Comparison of ENCODE assay signal across 23 cellular contexts in the genomic region with DNA sequence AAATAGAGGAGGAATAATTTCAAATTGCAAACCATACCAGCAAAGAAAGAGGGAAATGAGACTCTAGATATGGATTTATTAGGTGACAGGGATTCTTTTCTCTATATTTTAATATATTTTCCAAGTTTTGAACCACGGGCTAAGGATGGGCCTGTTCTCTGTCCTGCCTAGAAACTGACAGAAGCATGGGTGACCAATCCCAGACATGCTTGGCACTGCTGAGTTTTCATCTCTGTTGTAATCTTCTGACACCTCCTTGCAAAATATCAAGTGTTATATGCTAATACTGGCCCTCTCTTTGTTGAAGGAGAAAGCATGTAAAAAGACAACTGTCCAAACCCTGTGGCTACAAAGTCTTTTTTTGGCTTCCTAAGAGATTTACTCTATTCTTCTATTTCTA. TPM values are rescaled to one million over a fixed set of nuclear protein-coding genes. Genes with fewer than 3 reads are reported as not detected.
DNase-seq lines count a peak whose midpoint lies in the region; ATAC-seq and TF ChIP-seq lines count a peak whose summit lies in the region.
"Had no signal": no experiment of that assay in that cellular context is flagged by ENCODE, and none has a peak within 500 bp of the region (broad histone marks: within the 10 kb centered on the region; RNA-seq: fewer than 3 reads in every experiment).

No MANE protein-coding gene starts in this region.

- no peak overlapping the region for H2AFZ ChIP-seq in neuronal stem cell (ENCODE audit: low read length)

- H3K36me3 ChIP-seq in Panc1 (ENCODE audit: control insufficient read depth, insufficient read depth, low read length) = 0 out of 2 replicates have a peak, but pooled peaks cover 2% of the 10 kb centered on the region
- peaks cover 2 to 38% (median 11%) of the 10 kb centered on the region in 4 donors for H3K36me3 ChIP-seq in sigmoid colon
- peaks cover 18 to 86% of the 10 kb centered on the region in 2 donors for H3K36me3 ChIP-seq in neuronal stem cell (replicated peaks in 1 of 2; ENCODE audit: control insufficient read depth in 2 of 2, insufficient read depth in 2 of 2, low read length in 2 of 2)

- no peak overlapping the region for H2BK12ac ChIP-seq in neuronal stem cell (ENCODE audit: low read length)

- intact Hi-C loops in Panc1 (cut with micrococcal nuclease; ENCODE audit: unreplicated experiment) = no loop called here
- intact Hi-C loops in left ventricle myocardium superior (cut with micrococcal nuclease) = no loop called here
- intact Hi-C loops in sigmoid colon (cut with DNase I) = no loop called here

- H3K4me1 ChIP-seq in Panc1 (ENCODE audit: control insufficient read depth, insufficient read depth, low read length) (no peaks in the 10 kb centered on the region), sigmoid colon (peaks cover 0 to 25% (median 12%) of the 10 kb centered on the region in 4 donors), neuronal stem cell (ENCODE audit: control insufficient read depth in 2 of 2, insufficient read depth in 1 of 2, low read depth in 1 of 2, low read length in 2 of 2) (peaks cover 0 to 11% of the 10 kb centered on the region in 2 donors)
- H3K4me1 ChIP-seq: SJSA1, transverse colon had no signal

- no peak overlapping the region for H4K91ac ChIP-seq in neuronal stem cell (ENCODE audit: low read depth, low read length, poor library complexity)

- POLR2A ChIA-PET in Panc1 (lab: Charles Lee) = no interaction called here

- WGBS in sigmoid colon, 2 donors = 91 to 93% methylated on average over 1 of the region's 1 CpG
- no CpG with 5 or more reads among the region's 1 CpG for WGBS in neuronal stem cell (ENCODE audit: extremely low coverage in 2 of 2, insufficient read length in 2 of 2, insufficient replicate concordance in 1 of 2), 2 donors

- no peak for ATAC-seq in Panc1
- peak; percentile 66 for ATAC-seq in left ventricle myocardium superior
- ATAC-seq in GM21526 (IDR thresholded peaks at IDR 0.05; ENCODE audit: low FRiP score, unreplicated experiment) = no peak
- ATAC-seq in GM18868 (IDR thresholded peaks at IDR 0.05; ENCODE audit: unreplicated experiment) = no peak

- peak overlapping the region; percentile 12; the same call in 1 of the 2 replicates for H3K27ac ChIP-seq in Panc1 (ENCODE audit: low read length)
- H3K27ac ChIP-seq in sigmoid colon = peak overlapping the region in 3 of 4 donors; percentile 32 to 54 (median 43)
- no peak overlapping the region for H3K27ac ChIP-seq in neuronal stem cell (replicated peaks; ENCODE audit: low read length)
- H3K27ac ChIP-seq: SJSA1, transverse colon had no signal

- H3K9ac ChIP-seq in neuronal stem cell (ENCODE audit: low read depth, low read length, poor library complexity) = no peak overlapping the region

- TF ChIP-seq CTCF in Panc1 (IDR thresholded peaks at IDR 0.05) = no peak
- no peak for TF ChIP-seq CTCF in choroid plexus epithelial cell (conservative IDR thresholded peaks at IDR 0.05; ENCODE audit: low read depth, low read length)
- TF ChIP-seq CTCF in sigmoid colon (IDR thresholded peaks at IDR 0.05) = no peak

- DNase-seq in Panc1 (ENCODE audit: low read depth, low spot score) (no peak), choroid plexus epithelial cell (ENCODE audit: low read depth) (peak; percentile 67), left ventricle myocardium superior (no peak), sigmoid colon (no peak), neuronal stem cell (ENCODE audit: low spot score) (no peak), RPMI8226 (no peak)
- DNase-seq: activated CD4-positive, alpha-beta T cell treated with anti-CD3 and anti-CD28 coated beads for 48 hours; activated CD8-positive, alpha-beta memory T cell treated with anti-CD3 and anti-CD28 coated beads, Interleukin-2, amount 50 U/mL, for 48 hours; activated naive CD4-positive, alpha-beta T cell treated with anti-CD3 and anti-CD28 coated beads, Interleukin-2, amount 50 U/mL, for 16 hours; effector CD4-positive, alpha-beta T cell; GF-D8; KBM-7; NCI-H2029 treated with DMSO at 0.1 percent for 48 hours; NCI-H510A; posterior cingulate gyrus; T1000; transverse colon had no signal

- TF ChIP-seq EP300 in sigmoid colon (IDR thresholded peaks at IDR 0.05) = no peak

- peaks cover 2% of the 10 kb centered on the region for H3K79me1 ChIP-seq in neuronal stem cell (ENCODE audit: low read depth, low read length)

- no TSS peak for BruUV-seq in Panc1 (replicated peaks; lab: Mats Ljungman, UMichigan)

- H2AK5ac ChIP-seq in neuronal stem cell (ENCODE audit: low read depth, low read length) = no peak overlapping the region

- no peak overlapping the region for H3K14ac ChIP-seq in neuronal stem cell (ENCODE audit: low read length)

- no peaks in the 10 kb centered on the region for H3K9me3 ChIP-seq in Panc1 (ENCODE audit: control insufficient read depth, insufficient read depth, low read depth, low read length)
- H3K9me3 ChIP-seq in sigmoid colon = no peaks in the 10 kb centered on the region
- H3K9me3 ChIP-seq in neuronal stem cell (replicated peaks in 1 of 2; ENCODE audit: control insufficient read depth in 2 of 2, insufficient read depth in 1 of 2, low read depth in 1 of 2, low read length in 2 of 2) = no peaks in the 10 kb centered on the region
- H3K9me3 ChIP-seq: SJSA1, transverse colon had no signal

- H3K23ac ChIP-seq in neuronal stem cell (ENCODE audit: low read depth, low read length, poor library complexity) = no peak overlapping the region

- no peak overlapping the region for H2BK15ac ChIP-seq in neuronal stem cell (ENCODE audit: low read length)

- CTCF ChIA-PET in Panc1 (lab: Charles Lee) = no interaction called here

- no peak overlapping the region for H2BK120ac ChIP-seq in neuronal stem cell (ENCODE audit: low read depth, low read length)

- H3K27me3 ChIP-seq in Panc1 (ENCODE audit: control insufficient read depth, insufficient read depth, low read length) (no peaks in the 10 kb centered on the region), sigmoid colon (no peaks in the 10 kb centered on the region), neuronal stem cell (ENCODE audit: control insufficient read depth in 3 of 3, insufficient read depth in 3 of 3, low read depth in 1 of 3, low read length in 3 of 3) (no peaks in the 10 kb centered on the region)
- H3K27me3 ChIP-seq: SJSA1, transverse colon had no signal

- no peak overlapping the region for H3K4ac ChIP-seq in neuronal stem cell (ENCODE audit: low read length)

- in situ Hi-C loops in Panc1 (cut with HindIII; ENCODE audit: low pct_unique_long_range_greater_than_20kb, low sequenced_read_pairs) = no loop called here

- H3K4me3 ChIP-seq in Panc1 (ENCODE audit: low read depth in 2 of 2, low read length in 2 of 2) (no peak overlapping the region), choroid plexus epithelial cell (ENCODE audit: low read depth, low read length) (no peak overlapping the region), sigmoid colon (no peak overlapping the region), neuronal stem cell (ENCODE audit: low read length in 2 of 2) (no peak overlapping the region)
- H3K4me3 ChIP-seq: SJSA1, transverse colon had no signal

- H3K18ac ChIP-seq in neuronal stem cell (ENCODE audit: low read length) = no peak overlapping the region

- no peak overlapping the region for H3K4me2 ChIP-seq in neuronal stem cell (ENCODE audit: insufficient read depth, low read length, poor library complexity, severe bottlenecking)

- no peak for TF ChIP-seq POLR2A in sigmoid colon (IDR thresholded peaks at IDR 0.05)

- H4K8ac ChIP-seq in neuronal stem cell (ENCODE audit: low read depth, low read length) = no peak overlapping the region

- no peak overlapping the region for H2BK5ac ChIP-seq in neuronal stem cell (ENCODE audit: low read length)

RNA-seq across cellular contexts. Expression of gene ANGPTL7, which starts 0.8 kb away (rescaled TPM):
- total RNA-seq in Panc1 (2021; ENCODE audit: unreplicated experiment) (not detected), left ventricle myocardium superior (1.0 TPM), sigmoid colon (1 to 10 TPM; 1.4 to 6.4 (median 3.2) TPM)
- not detected for polyA plus RNA-seq in Panc1 (2012; ENCODE audit: insufficient read length)
- polyA plus RNA-seq in sigmoid colon = 1 to 10 TPM in 1 of 3 donors, under 1 TPM in 1, not detected in 1; 0.51 to 1.2 TPM
- 0.24 TPM for polyA plus RNA-seq in neuronal stem cell (2013, experiment 1 of 2)
- 0.11 TPM for polyA plus RNA-seq in neuronal stem cell (2013, experiment 2 of 2)
- total RNA-seq: bronchial epithelial cell, H4, SJSA1 had no signal
- polyA plus RNA-seq: BJ had no signal
